In the genomic region with DNA sequence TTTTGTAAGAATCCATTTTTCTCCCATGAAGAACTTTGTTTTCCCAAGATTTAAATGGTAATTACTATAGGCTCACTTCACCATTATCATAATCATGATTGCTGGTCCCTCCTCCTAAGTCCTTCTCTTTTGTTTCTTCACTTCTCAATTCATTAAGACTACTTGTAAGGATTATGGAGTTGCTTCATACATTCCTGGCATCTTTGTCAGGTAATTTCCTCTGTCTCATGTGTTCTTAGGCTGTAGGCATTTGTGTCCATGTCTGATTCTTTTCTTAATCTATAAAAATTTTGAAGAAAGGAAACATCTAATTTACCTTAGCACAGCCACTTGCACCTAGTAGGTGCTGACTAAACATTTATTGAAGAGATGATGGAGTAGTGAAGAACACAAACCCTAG, we compare ENCODE assay signal across 24 cellular contexts.
"Had no signal": no experiment of that assay in that cellular context is flagged by ENCODE, and none has a peak within 500 bp of the region (broad histone marks: within the 10 kb centered on the region; RNA-seq: fewer than 3 reads in every experiment).

No MANE protein-coding gene starts in this region.

- H3K36me3 ChIP-seq: MG63 had no signal

- H3K9ac ChIP-seq: SK-N-SH had no signal

- ATAC-seq: Panc1, T-cell had no signal

- DNase-seq: KBM-7, MG63, NCI-H1092, NCI-H1105 treated with DMSO at 0.1 percent for 48 hours, NCI-H1417 treated with DMSO at 0.1 percent for 48 hours, NCI-H146, NCI-H187, NCI-H2029, NCI-H2081 treated with DMSO at 0.1 percent for 48 hours, NCI-H2171, NCI-H226, NCI-H446, NCI-H510A, NCI-H524 treated with DMSO at 0.1 percent for 48 hours, NCI-H69, NCI-H774, SHP77, SK-N-SH, SW 1271, T-cell had no signal

- H3K4me2 ChIP-seq: SK-N-SH had no signal

- H3K27ac ChIP-seq: HL-60, RWPE1 had no signal

- H3K4me3 ChIP-seq: MG63 had no signal

- H3K9me3 ChIP-seq: MG63, SK-N-SH had no signal

- H3K9me2 ChIP-seq: SK-N-SH had no signal

- FAIRE-seq: HTR-8/SVneo had no signal

- H3K27me3 ChIP-seq: MG63 had no signal
